1 cellular context compared by ENCODE assay signal in genomic region chr1:197884173-197884572, GRCh38.
TF ChIP-seq lines count a peak whose summit lies in the region.

No MANE protein-coding gene starts in this region.

TF ChIP-seq in HepG2, 621 proteins besides CTCF, POLR2A, EP300 and RAD21 (continued from another document and continues in another):
- TF ChIP-seq FOXA1 (IDR thresholded peaks at IDR 0.05) (0 out of 2 replicates have a peak, but pooled peaks have one; percentile 18), FOXA1 (CRISPR knock-in tag; IDR thresholded peaks at IDR 0.05) (peak; percentile 89), THAP11 (CRISPR knock-in tag; IDR thresholded peaks at IDR 0.05) (peak; percentile 50; the same call in 1 of the 2 replicates), MEIS2 (CRISPR knock-in tag; IDR thresholded peaks at IDR 0.05) (no peak), GRHL1 (CRISPR knock-in tag; conservative IDR thresholded peaks at IDR 0.05) (no peak), IKZF4 (CRISPR knock-in tag; IDR thresholded peaks at IDR 0.05; ENCODE audit: borderline replicate concordance, low read depth, not compliant biosample characterization) (no peak), MYC (CRISPR knock-in tag; IDR thresholded peaks at IDR 0.05; ENCODE audit: borderline replicate concordance) (peak; percentile 20; the same call in 1 of the 2 replicates), MATR3 (CRISPR knock-in tag; IDR thresholded peaks at IDR 0.05) (no peak), RCOR2 (CRISPR knock-in tag; IDR thresholded peaks at IDR 0.05) (no peak), NFKB2 (CRISPR knock-in tag; IDR thresholded peaks at IDR 0.05; ENCODE audit: borderline replicate concordance) (no peak; the same call in 1 of the 2 replicates), ARID2 (CRISPR knock-in tag; IDR thresholded peaks at IDR 0.05; ENCODE audit: borderline replicate concordance) (no peak), STAT5B (CRISPR knock-in tag; IDR thresholded peaks at IDR 0.05) (no peak), ZNF710 (CRISPR knock-in tag; IDR thresholded peaks at IDR 0.05; ENCODE audit: borderline replicate concordance) (peak; percentile 79; the same call in 1 of the 2 replicates), KAT7 (CRISPR knock-in tag; IDR thresholded peaks at IDR 0.05; ENCODE audit: borderline replicate concordance) (0 out of 2 replicates have a peak, but pooled peaks have one; percentile 53), ARID4A (CRISPR knock-in tag; IDR thresholded peaks at IDR 0.05; ENCODE audit: borderline replicate concordance) (peak; percentile 59; the same call in 1 of the 2 replicates), ZSCAN21 (CRISPR knock-in tag; IDR thresholded peaks at IDR 0.05; ENCODE audit: borderline replicate concordance) (no peak), NONO (IDR thresholded peaks at IDR 0.05) (no peak), NONO (CRISPR knock-in tag; conservative IDR thresholded peaks at IDR 0.05) (peak; percentile 75), ZNF780A (CRISPR knock-in tag; IDR thresholded peaks at IDR 0.05) (no peak), GLMP (CRISPR knock-in tag; IDR thresholded peaks at IDR 0.05; ENCODE audit: borderline replicate concordance) (no peak), FOXK1 (CRISPR knock-in tag; IDR thresholded peaks at IDR 0.05; ENCODE audit: borderline replicate concordance, low read depth) (peak; percentile 82; the same call in 1 of the 2 replicates)
- TF ChIP-seq, protein P1, sequence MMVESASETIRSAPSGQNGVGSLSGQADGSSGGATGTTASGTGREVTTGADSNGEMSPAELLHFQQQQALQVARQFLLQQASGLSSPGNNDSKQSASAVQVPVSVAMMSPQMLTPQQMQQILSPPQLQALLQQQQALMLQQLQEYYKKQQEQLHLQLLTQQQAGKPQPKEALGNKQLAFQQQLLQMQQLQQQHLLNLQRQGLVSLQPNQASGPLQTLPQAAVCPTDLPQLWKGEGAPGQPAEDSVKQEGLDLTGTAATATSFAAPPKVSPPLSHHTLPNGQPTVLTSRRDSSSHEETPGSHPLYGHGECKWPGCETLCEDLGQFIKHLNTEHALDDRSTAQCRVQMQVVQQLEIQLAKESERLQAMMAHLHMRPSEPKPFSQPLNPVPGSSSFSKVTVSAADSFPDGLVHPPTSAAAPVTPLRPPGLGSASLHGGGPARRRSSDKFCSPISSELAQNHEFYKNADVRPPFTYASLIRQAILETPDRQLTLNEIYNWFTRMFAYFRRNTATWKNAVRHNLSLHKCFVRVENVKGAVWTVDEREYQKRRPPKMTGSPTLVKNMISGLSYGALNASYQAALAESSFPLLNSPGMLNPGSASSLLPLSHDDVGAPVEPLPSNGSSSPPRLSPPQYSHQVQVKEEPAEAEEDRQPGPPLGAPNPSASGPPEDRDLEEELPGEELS (CRISPR knock-in tag; IDR thresholded peaks at IDR 0.05): peak; percentile 76
- TF ChIP-seq, protein P2, sequence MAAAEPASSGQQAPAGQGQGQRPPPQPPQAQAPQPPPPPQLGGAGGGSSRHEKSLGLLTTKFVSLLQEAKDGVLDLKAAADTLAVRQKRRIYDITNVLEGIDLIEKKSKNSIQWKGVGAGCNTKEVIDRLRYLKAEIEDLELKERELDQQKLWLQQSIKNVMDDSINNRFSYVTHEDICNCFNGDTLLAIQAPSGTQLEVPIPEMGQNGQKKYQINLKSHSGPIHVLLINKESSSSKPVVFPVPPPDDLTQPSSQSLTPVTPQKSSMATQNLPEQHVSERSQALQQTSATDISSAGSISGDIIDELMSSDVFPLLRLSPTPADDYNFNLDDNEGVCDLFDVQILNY (CRISPR knock-in tag; conservative IDR thresholded peaks at IDR 0.05): no peak
- TF ChIP-seq, protein P3, sequence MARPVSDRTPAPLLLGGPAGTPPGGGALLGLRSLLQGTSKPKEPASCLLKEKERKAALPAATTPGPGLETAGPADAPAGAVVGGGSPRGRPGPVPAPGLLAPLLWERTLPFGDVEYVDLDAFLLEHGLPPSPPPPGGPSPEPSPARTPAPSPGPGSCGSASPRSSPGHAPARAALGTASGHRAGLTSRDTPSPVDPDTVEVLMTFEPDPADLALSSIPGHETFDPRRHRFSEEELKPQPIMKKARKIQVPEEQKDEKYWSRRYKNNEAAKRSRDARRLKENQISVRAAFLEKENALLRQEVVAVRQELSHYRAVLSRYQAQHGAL (CRISPR knock-in tag; IDR thresholded peaks at IDR 0.05; ENCODE audit: not compliant biosample characterization): no peak
- TF ChIP-seq, protein P4, sequence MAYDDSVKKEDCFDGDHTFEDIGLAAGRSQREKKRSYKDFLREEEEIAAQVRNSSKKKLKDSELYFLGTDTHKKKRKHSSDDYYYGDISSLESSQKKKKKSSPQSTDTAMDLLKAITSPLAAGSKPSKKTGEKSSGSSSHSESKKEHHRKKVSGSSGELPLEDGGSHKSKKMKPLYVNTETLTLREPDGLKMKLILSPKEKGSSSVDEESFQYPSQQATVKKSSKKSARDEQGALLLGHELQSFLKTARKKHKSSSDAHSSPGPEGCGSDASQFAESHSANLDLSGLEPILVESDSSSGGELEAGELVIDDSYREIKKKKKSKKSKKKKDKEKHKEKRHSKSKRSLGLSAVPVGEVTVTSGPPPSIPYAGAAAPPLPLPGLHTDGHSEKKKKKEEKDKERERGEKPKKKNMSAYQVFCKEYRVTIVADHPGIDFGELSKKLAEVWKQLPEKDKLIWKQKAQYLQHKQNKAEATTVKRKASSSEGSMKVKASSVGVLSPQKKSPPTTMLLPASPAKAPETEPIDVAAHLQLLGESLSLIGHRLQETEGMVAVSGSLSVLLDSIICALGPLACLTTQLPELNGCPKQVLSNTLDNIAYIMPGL (CRISPR knock-in tag; IDR thresholded peaks at IDR 0.05; ENCODE audit: borderline replicate concordance in 1 of 2, low read depth in 1 of 2): no peak
- TF ChIP-seq, protein P5, sequence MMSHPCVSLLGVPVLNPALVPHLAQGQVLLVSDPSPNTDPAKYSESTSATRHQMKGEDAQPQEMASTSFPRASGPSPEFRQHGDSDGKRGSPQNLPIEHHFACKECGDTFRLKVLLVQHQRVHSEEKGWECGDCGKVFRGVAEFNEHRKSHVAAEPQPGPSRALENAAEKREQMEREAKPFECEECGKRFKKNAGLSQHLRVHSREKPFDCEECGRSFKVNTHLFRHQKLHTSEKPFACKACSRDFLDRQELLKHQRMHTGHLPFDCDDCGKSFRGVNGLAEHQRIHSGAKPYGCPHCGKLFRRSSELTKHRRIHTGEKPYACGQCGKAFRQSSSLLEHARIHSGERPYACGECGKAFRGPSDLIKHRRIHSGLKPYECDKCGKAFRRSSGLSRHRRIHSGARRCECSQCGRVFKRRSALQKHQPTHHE (CRISPR knock-in tag; IDR thresholded peaks at IDR 0.05; ENCODE audit: borderline replicate concordance): no peak
- TF ChIP-seq, protein P6, sequence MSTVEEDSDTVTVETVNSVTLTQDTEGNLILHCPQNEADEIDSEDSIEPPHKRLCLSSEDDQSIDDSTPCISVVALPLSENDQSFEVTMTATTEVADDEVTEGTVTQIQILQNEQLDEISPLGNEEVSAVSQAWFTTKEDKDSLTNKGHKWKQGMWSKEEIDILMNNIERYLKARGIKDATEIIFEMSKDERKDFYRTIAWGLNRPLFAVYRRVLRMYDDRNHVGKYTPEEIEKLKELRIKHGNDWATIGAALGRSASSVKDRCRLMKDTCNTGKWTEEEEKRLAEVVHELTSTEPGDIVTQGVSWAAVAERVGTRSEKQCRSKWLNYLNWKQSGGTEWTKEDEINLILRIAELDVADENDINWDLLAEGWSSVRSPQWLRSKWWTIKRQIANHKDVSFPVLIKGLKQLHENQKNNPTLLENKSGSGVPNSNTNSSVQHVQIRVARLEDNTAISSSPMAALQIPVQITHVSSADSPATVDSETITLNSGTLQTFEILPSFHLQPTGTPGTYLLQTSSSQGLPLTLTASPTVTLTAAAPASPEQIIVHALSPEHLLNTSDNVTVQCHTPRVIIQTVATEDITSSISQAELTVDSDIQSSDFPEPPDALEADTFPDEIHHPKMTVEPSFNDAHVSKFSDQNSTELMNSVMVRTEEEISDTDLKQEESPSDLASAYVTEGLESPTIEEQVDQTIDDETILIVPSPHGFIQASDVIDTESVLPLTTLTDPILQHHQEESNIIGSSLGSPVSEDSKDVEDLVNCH (CRISPR knock-in tag; IDR thresholded peaks at IDR 0.05): no peak
- TF ChIP-seq, protein P7, sequence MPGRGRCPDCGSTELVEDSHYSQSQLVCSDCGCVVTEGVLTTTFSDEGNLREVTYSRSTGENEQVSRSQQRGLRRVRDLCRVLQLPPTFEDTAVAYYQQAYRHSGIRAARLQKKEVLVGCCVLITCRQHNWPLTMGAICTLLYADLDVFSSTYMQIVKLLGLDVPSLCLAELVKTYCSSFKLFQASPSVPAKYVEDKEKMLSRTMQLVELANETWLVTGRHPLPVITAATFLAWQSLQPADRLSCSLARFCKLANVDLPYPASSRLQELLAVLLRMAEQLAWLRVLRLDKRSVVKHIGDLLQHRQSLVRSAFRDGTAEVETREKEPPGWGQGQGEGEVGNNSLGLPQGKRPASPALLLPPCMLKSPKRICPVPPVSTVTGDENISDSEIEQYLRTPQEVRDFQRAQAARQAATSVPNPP (CRISPR knock-in tag; IDR thresholded peaks at IDR 0.05): no peak
